Comparison of ENCODE assay signal across 8 cellular contexts in the genomic region with DNA sequence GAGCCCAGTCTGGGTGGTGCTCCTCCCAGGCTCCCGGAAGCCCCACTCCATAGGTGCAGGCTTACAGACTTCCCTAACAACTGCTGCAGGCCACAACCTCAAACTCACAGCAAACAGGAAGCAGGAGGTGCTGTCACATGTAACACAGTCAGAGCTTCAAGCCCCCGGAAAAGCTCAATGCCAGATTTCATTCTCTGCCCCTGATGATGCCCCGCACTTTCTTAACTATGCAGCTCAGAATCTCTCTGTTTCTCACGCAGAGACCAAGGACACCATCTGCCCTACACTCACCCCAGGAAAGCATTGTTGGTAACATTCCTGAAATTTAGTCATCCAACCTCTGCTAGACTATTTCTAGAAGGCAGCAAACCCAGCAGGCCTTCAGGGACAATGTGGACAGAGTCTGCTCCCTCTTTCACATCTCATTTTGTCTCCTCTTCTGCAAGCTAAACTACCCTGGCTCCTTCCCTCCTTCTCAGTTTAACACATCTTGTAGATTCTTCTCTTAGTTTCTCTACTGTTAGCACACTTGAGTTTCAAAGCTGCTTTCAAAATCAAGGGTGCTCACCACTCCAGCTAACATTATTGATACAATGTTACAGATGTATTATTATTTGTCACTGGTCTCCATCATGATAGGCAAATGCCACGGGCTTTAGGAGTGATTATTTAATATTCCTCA.
DNase-seq lines count a peak whose midpoint lies in the region; ATAC-seq and TF ChIP-seq lines count a peak whose summit lies in the region.

No MANE protein-coding gene starts in this region.

- no peak overlapping the region for H3K4me3 Mint-ChIP-seq in osteocyte (ENCODE audit: unreplicated experiment)

- H3K23ac ChIP-seq in mesenchymal stem cell (ENCODE audit: low read length in 2 of 2), result no peak overlapping the region

- H3K27ac Mint-ChIP-seq in osteocyte (ENCODE audit: unreplicated experiment), result no peak overlapping the region

- WGBS in mesenchymal stem cell, result 29% methylated on average over 4 of the region's 5 CpGs

- no peaks in the 10 kb centered on the region for H3K79me1 ChIP-seq in mesenchymal stem cell (replicated peaks; ENCODE audit: low read length, poor library complexity, severe bottlenecking)

- peaks cover 6% of the 10 kb centered on the region for H3K9me3 Mint-ChIP-seq in osteocyte (ENCODE audit: unreplicated experiment)

- H3K9me3 ChIP-seq in mesenchymal stem cell (ENCODE audit: control insufficient read depth, low read length), result no peaks in the 10 kb centered on the region

- H3K4me1 ChIP-seq in mesenchymal stem cell (ENCODE audit: control insufficient read depth, insufficient read depth, low read depth, low read length), result peaks cover 3% of the 10 kb centered on the region

- peak overlapping the region; percentile 14 to 70 for H3K18ac ChIP-seq in mesenchymal stem cell (ENCODE audit: low read depth in 1 of 2, low read length in 2 of 2)

- peak overlapping the region; percentile 43 for H2BK120ac ChIP-seq in mesenchymal stem cell (ENCODE audit: low read depth, low read length)

- no peaks in the 10 kb centered on the region for H3K36me3 ChIP-seq in mesenchymal stem cell (ENCODE audit: control insufficient read depth in 1 of 2, insufficient read depth in 2 of 2, low read depth in 1 of 2, low read length in 2 of 2)

- H2BK12ac ChIP-seq in mesenchymal stem cell (ENCODE audit: low read length in 2 of 2), result peak overlapping the region in 1 of 2 experiments; percentile 84

- TF ChIP-seq CTCF in cardiac fibroblast (IDR thresholded peaks at IDR 0.05; ENCODE audit: low read depth, low read length) (no peak), osteocyte (IDR thresholded peaks at IDR 0.05) (no peak)

- H2BK5ac ChIP-seq in mesenchymal stem cell (ENCODE audit: low read depth, low read length, poor library complexity, severe bottlenecking), result no peak overlapping the region

- H3K4ac ChIP-seq in mesenchymal stem cell (ENCODE audit: low read depth in 1 of 2, low read length in 2 of 2), result no peak overlapping the region

- H4K8ac ChIP-seq in mesenchymal stem cell (ENCODE audit: low read length), result peak overlapping the region; percentile 66

- peak; percentile 64 for ATAC-seq in GM18868 (IDR thresholded peaks at IDR 0.05; ENCODE audit: unreplicated experiment)

- no peaks in the 10 kb centered on the region for H3K27me3 ChIP-seq in mesenchymal stem cell (ENCODE audit: control insufficient read depth in 1 of 2, insufficient read depth in 1 of 2, low read length in 2 of 2)

- no peak overlapping the region for H3K14ac ChIP-seq in mesenchymal stem cell (ENCODE audit: low read length in 2 of 2)

- peak overlapping the region; percentile 59 for H4K91ac ChIP-seq in mesenchymal stem cell (ENCODE audit: low read length)

- H3K27me3 Mint-ChIP-seq in osteocyte (ENCODE audit: unreplicated experiment), result no peaks in the 10 kb centered on the region

- no peak overlapping the region for H2BK15ac ChIP-seq in mesenchymal stem cell (ENCODE audit: low read depth, poor library complexity, severe bottlenecking)

- H3K36me3 Mint-ChIP-seq in osteocyte (ENCODE audit: unreplicated experiment), result no peaks in the 10 kb centered on the region

- peaks cover 11% of the 10 kb centered on the region for H3K4me1 Mint-ChIP-seq in osteocyte (ENCODE audit: unreplicated experiment)

- H3K4me3 ChIP-seq in cardiac fibroblast (replicated peaks in 1 of 2; ENCODE audit: low read depth in 2 of 2, low read length in 2 of 2) (no peak overlapping the region), mesenchymal stem cell (ENCODE audit: insufficient read depth in 1 of 2, low read depth in 1 of 2, low read length in 2 of 2) (peak overlapping the region in 1 of 2 experiments; percentile 15)

- peak overlapping the region; percentile 40 for H3K9ac ChIP-seq in mesenchymal stem cell (ENCODE audit: low read length)

- peak overlapping the region; percentile 78 for H3K27ac ChIP-seq in mesenchymal stem cell (ENCODE audit: low read length, poor library complexity, severe bottlenecking)

- no peak overlapping the region for H2AFZ ChIP-seq in mesenchymal stem cell (ENCODE audit: low read depth, low read length)

- H3K4me2 ChIP-seq in mesenchymal stem cell (ENCODE audit: low read length, poor library complexity, severe bottlenecking), result no peak overlapping the region

- DNase-seq in HT1080 (ENCODE audit: low read depth), result peak; percentile 82
- DNase-seq in cardiac fibroblast (ENCODE audit: low read depth in 2 of 2), result peak; percentile 84 to 98
- DNase-seq in mesenchymal stem cell, result peak; percentile 89
- no peak for DNase-seq in SHP77 treated with DMSO at 0.1 percent for 48 hours (lab: John Stamatoyannopoulos, UW)
- no peak for DNase-seq in osteocyte (ENCODE audit: extremely low spot score, unreplicated experiment)
- no peak for DNase-seq in SK-N-DZ (ENCODE audit: low spot score)
- DNase-seq in GF-D8 (lab: John Stamatoyannopoulos, UW), result no peak

- no peak overlapping the region for H2AK5ac ChIP-seq in mesenchymal stem cell (ENCODE audit: low read length, severe bottlenecking)

Comparison
In these comparisons a context has a peak if more than half of its experiments do, and no peak if none do; other contexts are left out.
1. DNase-seq: peak in HT1080 (single experiment), cardiac fibroblast (2 of 2) and mesenchymal stem cell (single experiment); none in SHP77 treated with DMSO at 0.1 percent for 48 hours (single experiment), osteocyte (single experiment), SK-N-DZ (single experiment) and GF-D8 (single experiment).